ENCODE assay signal across 8 cellular contexts in the genomic region with DNA sequence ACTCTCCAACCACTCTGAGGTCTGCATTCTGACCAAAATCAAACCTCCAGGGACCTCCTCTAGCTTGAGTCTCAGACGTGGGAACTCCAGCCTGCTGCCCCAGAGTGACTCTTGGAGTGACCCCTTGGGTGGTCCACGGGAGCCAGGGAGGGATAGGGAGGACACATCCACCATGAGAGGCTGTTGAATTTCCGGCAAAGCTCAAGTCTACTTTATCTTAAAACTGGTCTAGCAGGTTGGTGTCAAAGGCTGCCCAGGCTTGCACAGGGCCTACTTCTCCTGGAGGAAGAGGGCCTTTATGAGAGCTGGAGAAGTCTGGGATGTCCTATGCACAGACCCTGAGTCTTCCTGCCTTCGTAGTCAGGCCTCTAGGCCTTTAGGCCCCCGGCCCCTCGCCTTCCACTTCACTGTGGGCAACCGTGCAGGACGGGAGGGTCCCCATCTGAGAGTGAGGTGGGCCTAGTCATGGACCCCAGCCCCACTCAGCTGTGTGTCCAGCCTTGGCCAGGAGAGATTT. TPM values are rescaled to one million over a fixed set of nuclear protein-coding genes. Genes with fewer than 3 reads are reported as not detected.
DNase-seq lines count a peak whose midpoint lies in the region; ATAC-seq and TF ChIP-seq lines count a peak whose summit lies in the region.

No MANE protein-coding gene starts in this region.

- H3K36me3 ChIP-seq in osteoblast (ENCODE audit: insufficient read depth, low read length), result peaks cover 9% of the 10 kb centered on the region

- H3K4me3 ChIP-seq in AG04450 (ENCODE audit: low read depth, low read length) (no peak overlapping the region), osteoblast (ENCODE audit: insufficient read depth, low read length) (no peak overlapping the region)

- H3K27me3 ChIP-seq in AG04450 (ENCODE audit: control insufficient read depth, insufficient read depth, low read length), result no peaks in the 10 kb centered on the region
- H3K27me3 ChIP-seq in osteoblast (ENCODE audit: insufficient read depth, low read length), result no peaks in the 10 kb centered on the region

- no peaks in the 10 kb centered on the region for H3K27me3 Mint-ChIP-seq in effector memory CD8-positive, alpha-beta T cell

- CTCF ChIA-PET in AG04450 (lab: Charles Lee), result interaction anchor here (1.7 to 4.9 kb wide), 3 partner anchors 11 to 34 kb away, joined by 6 to 52 read pairs (median 24); partner anchors contain the start of genes CISH, HEMK1 and MAPKAPK3

- H3K27ac Mint-ChIP-seq in effector memory CD8-positive, alpha-beta T cell, result peak overlapping the region; percentile 96 to 97

- no peak for DNase-seq in AG04450 (ENCODE audit: low read depth, low spot score)
- DNase-seq in NCI-H510A treated with DMSO at 0.1 percent for 48 hours (lab: John Stamatoyannopoulos, UW), result peak; percentile 60
- DNase-seq in effector memory CD8-positive, alpha-beta T cell, result no peak
- peak; percentile 36 for DNase-seq in osteoblast (ENCODE audit: insufficient read length, low spot score, missing footprints)
- no peak for DNase-seq in NCI-H2029 treated with DMSO at 0.1 percent for 48 hours (lab: John Stamatoyannopoulos, UW)

- no peak overlapping the region for H3K4me2 ChIP-seq in osteoblast (ENCODE audit: insufficient read depth, low read length)

- peak overlapping the region; percentile 76 to 81 for H3K4me3 Mint-ChIP-seq in effector memory CD8-positive, alpha-beta T cell

- no peaks in the 10 kb centered on the region for H4K20me1 ChIP-seq in osteoblast (ENCODE audit: insufficient read depth, low read length)

- ATAC-seq in effector memory CD8-positive, alpha-beta T cell (replicated peaks), result no peak
- ATAC-seq in GM19324 (IDR thresholded peaks at IDR 0.05; ENCODE audit: low FRiP score, unreplicated experiment), result no peak
- ATAC-seq in HG02981 (IDR thresholded peaks at IDR 0.05; ENCODE audit: unreplicated experiment), result no peak
- ATAC-seq in GM19351 (IDR thresholded peaks at IDR 0.05; ENCODE audit: unreplicated experiment), result no peak

- H3K9me3 Mint-ChIP-seq in effector memory CD8-positive, alpha-beta T cell, result no peaks in the 10 kb centered on the region

- peaks cover 75 to 86% of the 10 kb centered on the region in 2 donors for H3K4me1 Mint-ChIP-seq in effector memory CD8-positive, alpha-beta T cell (ENCODE audit: low read depth in 2 of 2)

- peaks cover 59% of the 10 kb centered on the region for H3K36me3 Mint-ChIP-seq in effector memory CD8-positive, alpha-beta T cell (ENCODE audit: insufficient read depth)

- H3K27ac ChIP-seq in AG04450 (ENCODE audit: low read depth, low read length), result peak overlapping the region; percentile 100
- peak overlapping the region; percentile 99 for H3K27ac ChIP-seq in osteoblast (ENCODE audit: low read depth, low read length)

- TF ChIP-seq CTCF in AG04450 (IDR thresholded peaks at IDR 0.05; ENCODE audit: low read depth, low read length) (no peak), osteoblast (IDR thresholded peaks at IDR 0.05; ENCODE audit: extremely low read depth, low read depth, low read length) (no peak)

- no peaks in the 10 kb centered on the region for H3K9me3 ChIP-seq in AG04450 (ENCODE audit: control insufficient read depth, insufficient read depth, low read length)
- no peaks in the 10 kb centered on the region for H3K9me3 ChIP-seq in osteoblast (ENCODE audit: low read depth, low read length)

- POLR2A ChIA-PET in AG04450 (lab: Yijun Ruan, JAX), result interaction anchor here (0.6 to 2.9 kb wide), 10 partner anchors 8 to 1174 kb away, joined by 3 to 61 read pairs (median 6); partner anchors contain the start of genes C3orf18, CISH, DCAF1 and HEMK1

- H3K4me1 ChIP-seq in osteoblast (ENCODE audit: insufficient read depth, low read length), result peaks cover 29% of the 10 kb centered on the region

- no peaks in the 10 kb centered on the region for H3K79me2 ChIP-seq in osteoblast (ENCODE audit: insufficient read depth, low read length)

- peak overlapping the region; percentile 87 for H2AFZ ChIP-seq in osteoblast (ENCODE audit: low read length)

RNA-seq across cellular contexts. Expression of gene CISH, which starts 8.8 kb away (rescaled TPM):
- polyA plus RNA-seq in AG04450 (2011; rRNA removed), result 2.4 and 4.1 TPM in 2 replicates
- 6.1 and 6.2 TPM in 2 replicates for polyA minus RNA-seq in AG04450 (2011; rRNA and poly(A)+ RNA removed)
- 1.1 and 1.2 TPM in 2 replicates for total RNA-seq in osteoblast

RNA-seq across cellular contexts. Expression of gene MAPKAPK3, which starts 14.2 kb away (rescaled TPM):
- 35.7 and 42.3 TPM in 2 replicates for polyA plus RNA-seq in AG04450 (2011; rRNA removed)
- polyA minus RNA-seq in AG04450 (2011; rRNA and poly(A)+ RNA removed), result 32.2 and 38.3 TPM in 2 replicates
- 56.5 and 66.6 TPM in 2 replicates for total RNA-seq in osteoblast

RNA-seq across cellular contexts. Expression of gene HEMK1, which starts 33.4 kb away (rescaled TPM):
- polyA plus RNA-seq in AG04450 (2011; rRNA removed), result 12.1 and 15.5 TPM in 2 replicates
- 14.6 and 17.3 TPM in 2 replicates for polyA minus RNA-seq in AG04450 (2011; rRNA and poly(A)+ RNA removed)
- total RNA-seq in osteoblast, result 8.5 and 8.7 TPM in 2 replicates

RNA-seq across cellular contexts. Expression of gene C3orf18, which starts 35.2 kb away (rescaled TPM):
- polyA plus RNA-seq in AG04450 (2011; rRNA removed), result 10.0 and 11.7 TPM in 2 replicates
- 10.3 and 11.9 TPM in 2 replicates for polyA minus RNA-seq in AG04450 (2011; rRNA and poly(A)+ RNA removed)
- 17.7 and 18.8 TPM in 2 replicates for total RNA-seq in osteoblast

Comparison
In these comparisons a context has a peak if more than half of its experiments do, and no peak if none do; other contexts are left out.
1. DNase-seq: peak in NCI-H510A treated with DMSO at 0.1 percent for 48 hours (single experiment) and osteoblast (single experiment); none in AG04450 (single experiment), effector memory CD8-positive, alpha-beta T cell (0 of 3) and NCI-H2029 treated with DMSO at 0.1 percent for 48 hours (single experiment).